Comparison of ENCODE assay signal across 3 cellular contexts in genomic region chr20:10960416-10960815, GRCh38.
"Had no signal": no experiment of that assay in that cellular context is flagged by ENCODE, and none has a peak within 500 bp of the region (broad histone marks: within the 10 kb centered on the region; RNA-seq: fewer than 3 reads in every experiment).

No MANE protein-coding gene starts in this region.

- DNase-seq: GDM1, GF-D8 had no signal

- ATAC-seq: GM12878 had no signal
